ENCODE assay signal across 2 cellular contexts in the genomic region with DNA sequence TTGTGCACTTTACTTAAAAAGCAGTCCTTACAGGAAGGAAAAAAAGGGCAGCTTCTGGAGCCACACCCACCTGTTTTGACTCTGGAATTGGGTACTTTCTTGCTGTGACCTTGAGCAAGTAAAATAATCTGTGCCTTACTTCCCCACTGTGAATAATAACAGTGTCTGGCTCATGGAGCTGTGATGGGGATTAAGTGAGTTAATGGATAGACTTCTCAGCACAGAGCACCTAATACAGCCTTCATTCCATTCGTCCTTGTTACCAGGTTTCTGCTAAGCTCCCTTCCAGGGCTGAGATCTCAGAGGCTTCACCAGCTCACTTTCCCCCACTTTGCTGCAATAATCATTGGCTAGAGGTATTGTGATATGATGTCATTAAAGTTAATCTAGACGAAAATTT.
TF ChIP-seq lines count a peak whose summit lies in the region.

No MANE protein-coding gene starts in this region.

TF ChIP-seq in HepG2, 621 proteins besides CTCF, POLR2A, EP300 and RAD21:
- TF ChIP-seq ELF3 (CRISPR knock-in tag; IDR thresholded peaks at IDR 0.05) = no peak
- no peak for TF ChIP-seq SIX1 (CRISPR knock-in tag; IDR thresholded peaks at IDR 0.05; ENCODE audit: borderline replicate concordance)
- no peak for TF ChIP-seq SRSF4 (IDR thresholded peaks at IDR 0.05; ENCODE audit: low read depth, low read length, poor library complexity, severe bottlenecking)
- no peak for TF ChIP-seq ZNF383 (CRISPR knock-in tag; IDR thresholded peaks at IDR 0.05; ENCODE audit: borderline replicate concordance)
- no peak for TF ChIP-seq NFE2L1 (CRISPR knock-in tag; IDR thresholded peaks at IDR 0.05; ENCODE audit: borderline replicate concordance)
- TF ChIP-seq ZNF136 (CRISPR knock-in tag; IDR thresholded peaks at IDR 0.05; ENCODE audit: low read depth) = no peak
- TF ChIP-seq, protein P1, sequence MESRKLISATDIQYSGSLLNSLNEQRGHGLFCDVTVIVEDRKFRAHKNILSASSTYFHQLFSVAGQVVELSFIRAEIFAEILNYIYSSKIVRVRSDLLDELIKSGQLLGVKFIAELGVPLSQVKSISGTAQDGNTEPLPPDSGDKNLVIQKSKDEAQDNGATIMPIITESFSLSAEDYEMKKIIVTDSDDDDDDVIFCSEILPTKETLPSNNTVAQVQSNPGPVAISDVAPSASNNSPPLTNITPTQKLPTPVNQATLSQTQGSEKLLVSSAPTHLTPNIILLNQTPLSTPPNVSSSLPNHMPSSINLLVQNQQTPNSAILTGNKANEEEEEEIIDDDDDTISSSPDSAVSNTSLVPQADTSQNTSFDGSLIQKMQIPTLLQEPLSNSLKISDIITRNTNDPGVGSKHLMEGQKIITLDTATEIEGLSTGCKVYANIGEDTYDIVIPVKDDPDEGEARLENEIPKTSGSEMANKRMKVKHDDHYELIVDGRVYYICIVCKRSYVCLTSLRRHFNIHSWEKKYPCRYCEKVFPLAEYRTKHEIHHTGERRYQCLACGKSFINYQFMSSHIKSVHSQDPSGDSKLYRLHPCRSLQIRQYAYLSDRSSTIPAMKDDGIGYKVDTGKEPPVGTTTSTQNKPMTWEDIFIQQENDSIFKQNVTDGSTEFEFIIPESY (CRISPR knock-in tag; IDR thresholded peaks at IDR 0.05) = no peak
- TF ChIP-seq, protein P2, sequence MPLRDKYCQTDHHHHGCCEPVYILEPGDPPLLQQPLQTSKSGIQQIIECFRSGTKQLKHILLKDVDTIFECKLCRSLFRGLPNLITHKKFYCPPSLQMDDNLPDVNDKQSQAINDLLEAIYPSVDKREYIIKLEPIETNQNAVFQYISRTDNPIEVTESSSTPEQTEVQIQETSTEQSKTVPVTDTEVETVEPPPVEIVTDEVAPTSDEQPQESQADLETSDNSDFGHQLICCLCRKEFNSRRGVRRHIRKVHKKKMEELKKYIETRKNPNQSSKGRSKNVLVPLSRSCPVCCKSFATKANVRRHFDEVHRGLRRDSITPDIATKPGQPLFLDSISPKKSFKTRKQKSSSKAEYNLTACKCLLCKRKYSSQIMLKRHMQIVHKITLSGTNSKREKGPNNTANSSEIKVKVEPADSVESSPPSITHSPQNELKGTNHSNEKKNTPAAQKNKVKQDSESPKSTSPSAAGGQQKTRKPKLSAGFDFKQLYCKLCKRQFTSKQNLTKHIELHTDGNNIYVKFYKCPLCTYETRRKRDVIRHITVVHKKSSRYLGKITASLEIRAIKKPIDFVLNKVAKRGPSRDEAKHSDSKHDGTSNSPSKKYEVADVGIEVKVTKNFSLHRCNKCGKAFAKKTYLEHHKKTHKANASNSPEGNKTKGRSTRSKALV (CRISPR knock-in tag; IDR thresholded peaks at IDR 0.05) = no peak
- TF ChIP-seq KDM4B (CRISPR knock-in tag; IDR thresholded peaks at IDR 0.05) = no peak
- TF ChIP-seq JDP2 (CRISPR knock-in tag; IDR thresholded peaks at IDR 0.05; ENCODE audit: borderline replicate concordance) = no peak

TF ChIP-seq in GM23338, 12 proteins besides CTCF, POLR2A, EP300 and RAD21:
- TF ChIP-seq, protein P3, sequence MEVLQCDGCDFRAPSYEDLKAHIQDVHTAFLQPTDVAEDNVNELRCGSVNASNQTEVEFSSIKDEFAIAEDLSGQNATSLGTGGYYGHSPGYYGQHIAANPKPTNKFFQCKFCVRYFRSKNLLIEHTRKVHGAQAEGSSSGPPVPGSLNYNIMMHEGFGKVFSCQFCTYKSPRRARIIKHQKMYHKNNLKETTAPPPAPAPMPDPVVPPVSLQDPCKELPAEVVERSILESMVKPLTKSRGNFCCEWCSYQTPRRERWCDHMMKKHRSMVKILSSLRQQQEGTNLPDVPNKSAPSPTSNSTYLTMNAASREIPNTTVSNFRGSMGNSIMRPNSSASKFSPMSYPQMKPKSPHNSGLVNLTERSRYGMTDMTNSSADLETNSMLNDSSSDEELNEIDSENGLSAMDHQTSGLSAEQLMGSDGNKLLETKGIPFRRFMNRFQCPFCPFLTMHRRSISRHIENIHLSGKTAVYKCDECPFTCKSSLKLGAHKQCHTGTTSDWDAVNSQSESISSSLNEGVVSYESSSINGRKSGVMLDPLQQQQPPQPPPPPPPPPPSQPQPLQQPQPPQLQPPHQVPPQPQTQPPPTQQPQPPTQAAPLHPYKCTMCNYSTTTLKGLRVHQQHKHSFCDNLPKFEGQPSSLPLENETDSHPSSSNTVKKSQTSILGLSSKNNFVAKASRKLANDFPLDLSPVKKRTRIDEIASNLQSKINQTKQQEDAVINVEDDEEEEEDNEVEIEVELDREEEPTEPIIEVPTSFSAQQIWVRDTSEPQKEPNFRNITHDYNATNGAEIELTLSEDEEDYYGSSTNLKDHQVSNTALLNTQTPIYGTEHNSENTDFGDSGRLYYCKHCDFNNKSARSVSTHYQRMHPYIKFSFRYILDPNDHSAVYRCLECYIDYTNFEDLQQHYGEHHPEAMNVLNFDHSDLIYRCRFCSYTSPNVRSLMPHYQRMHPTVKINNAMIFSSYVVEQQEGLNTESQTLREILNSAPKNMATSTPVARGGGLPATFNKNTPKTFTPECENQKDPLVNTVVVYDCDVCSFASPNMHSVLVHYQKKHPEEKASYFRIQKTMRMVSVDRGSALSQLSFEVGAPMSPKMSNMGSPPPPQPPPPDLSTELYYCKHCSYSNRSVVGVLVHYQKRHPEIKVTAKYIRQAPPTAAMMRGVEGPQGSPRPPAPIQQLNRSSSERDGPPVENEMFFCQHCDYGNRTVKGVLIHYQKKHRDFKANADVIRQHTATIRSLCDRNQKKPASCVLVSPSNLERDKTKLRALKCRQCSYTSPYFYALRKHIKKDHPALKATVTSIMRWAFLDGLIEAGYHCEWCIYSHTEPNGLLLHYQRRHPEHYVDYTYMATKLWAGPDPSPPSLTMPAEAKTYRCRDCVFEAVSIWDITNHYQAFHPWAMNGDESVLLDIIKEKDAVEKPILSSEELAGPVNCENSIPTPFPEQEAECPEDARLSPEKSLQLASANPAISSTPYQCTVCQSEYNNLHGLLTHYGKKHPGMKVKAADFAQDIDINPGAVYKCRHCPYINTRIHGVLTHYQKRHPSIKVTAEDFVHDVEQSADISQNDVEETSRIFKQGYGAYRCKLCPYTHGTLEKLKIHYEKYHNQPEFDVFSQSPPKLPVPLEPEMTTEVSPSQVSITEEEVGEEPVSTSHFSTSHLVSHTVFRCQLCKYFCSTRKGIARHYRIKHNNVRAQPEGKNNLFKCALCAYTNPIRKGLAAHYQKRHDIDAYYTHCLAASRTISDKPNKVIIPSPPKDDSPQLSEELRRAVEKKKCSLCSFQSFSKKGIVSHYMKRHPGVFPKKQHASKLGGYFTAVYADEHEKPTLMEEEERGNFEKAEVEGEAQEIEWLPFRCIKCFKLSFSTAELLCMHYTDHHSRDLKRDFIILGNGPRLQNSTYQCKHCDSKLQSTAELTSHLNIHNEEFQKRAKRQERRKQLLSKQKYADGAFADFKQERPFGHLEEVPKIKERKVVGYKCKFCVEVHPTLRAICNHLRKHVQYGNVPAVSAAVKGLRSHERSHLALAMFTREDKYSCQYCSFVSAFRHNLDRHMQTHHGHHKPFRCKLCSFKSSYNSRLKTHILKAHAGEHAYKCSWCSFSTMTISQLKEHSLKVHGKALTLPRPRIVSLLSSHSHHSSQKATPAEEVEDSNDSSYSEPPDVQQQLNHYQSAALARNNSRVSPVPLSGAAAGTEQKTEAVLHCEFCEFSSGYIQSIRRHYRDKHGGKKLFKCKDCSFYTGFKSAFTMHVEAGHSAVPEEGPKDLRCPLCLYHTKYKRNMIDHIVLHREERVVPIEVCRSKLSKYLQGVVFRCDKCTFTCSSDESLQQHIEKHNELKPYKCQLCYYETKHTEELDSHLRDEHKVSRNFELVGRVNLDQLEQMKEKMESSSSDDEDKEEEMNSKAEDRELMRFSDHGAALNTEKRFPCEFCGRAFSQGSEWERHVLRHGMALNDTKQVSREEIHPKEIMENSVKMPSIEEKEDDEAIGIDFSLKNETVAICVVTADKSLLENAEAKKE (CRISPR knock-in tag; IDR thresholded peaks at IDR 0.05) = no peak
- TF ChIP-seq POLR2AphosphoS5 (IDR thresholded peaks at IDR 0.05; ENCODE audit: low read depth) = no peak
- TF ChIP-seq NANOG (IDR thresholded peaks at IDR 0.05; ENCODE audit: borderline replicate concordance) = no peak
TF ChIP-seq in GM23338: peak in this region for 0.
